Comparison of ENCODE assay signal across 9 cellular contexts in the genomic region with DNA sequence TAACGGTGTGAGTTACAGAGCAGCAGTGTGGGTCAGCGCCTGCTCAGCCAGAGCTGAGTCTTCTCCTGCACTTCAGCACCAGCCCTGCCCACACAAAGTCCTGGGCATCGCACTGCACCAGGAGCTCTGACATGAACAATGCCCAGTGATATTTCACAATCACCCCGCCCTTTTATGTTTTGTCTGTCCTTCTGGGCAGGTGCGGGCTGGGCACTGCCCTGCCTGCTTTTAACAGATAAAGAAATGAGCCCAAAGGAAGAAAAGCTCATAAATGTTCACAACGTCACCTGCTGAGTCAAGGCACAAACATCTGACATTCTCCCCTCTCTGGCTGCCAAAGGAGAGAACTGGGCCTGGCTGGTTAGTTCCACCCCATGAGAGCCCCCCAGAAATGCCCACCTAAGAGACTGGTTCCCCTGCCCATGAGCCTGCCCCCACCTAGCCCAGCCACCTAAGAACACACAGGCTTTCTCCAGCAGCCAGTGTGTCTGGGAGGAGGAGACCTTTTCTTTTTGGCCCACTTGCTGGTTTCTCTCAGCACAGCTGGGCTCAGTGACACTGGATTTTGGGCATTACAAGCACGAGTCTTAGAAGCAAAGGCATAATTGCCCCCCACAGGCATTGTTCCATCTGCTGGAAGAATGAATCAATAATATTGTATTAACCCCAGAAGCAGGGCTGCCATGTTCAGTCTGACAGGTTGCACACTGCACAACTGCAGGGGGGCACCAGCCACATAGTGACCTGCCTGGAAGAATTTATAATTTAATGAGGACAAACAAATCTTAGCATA. TPM values are rescaled to one million over a fixed set of nuclear protein-coding genes. Genes with fewer than 3 reads are reported as not detected.
A peak's percentile ranks its signal among the peaks of the same experiment; 100 is the strongest.
DNase-seq lines count a peak whose midpoint lies in the region; ATAC-seq and TF ChIP-seq lines count a peak whose summit lies in the region.
"Had no signal": no experiment of that assay in that cellular context is flagged by ENCODE, and none has a peak within 500 bp of the region (broad histone marks: within the 10 kb centered on the region; RNA-seq: fewer than 3 reads in every experiment).

No MANE protein-coding gene starts in this region.

- H3K4me3 ChIP-seq in HEK293 (ENCODE audit: low read depth, low read length) (no peak overlapping the region), skeletal muscle satellite cell (ENCODE audit: low read length) (peak overlapping the region; percentile 25)

- no peaks in the 10 kb centered on the region for H3K36me3 ChIP-seq in HEK293 (ENCODE audit: control insufficient read depth in 2 of 2, insufficient read depth in 1 of 2, low read length in 2 of 2)
- H3K36me3 ChIP-seq in skeletal muscle satellite cell (ENCODE audit: insufficient read depth, low read length), result no peaks in the 10 kb centered on the region

- ATAC-seq in foreskin keratinocyte (peak; percentile 28), HG03039 (IDR thresholded peaks at IDR 0.05; ENCODE audit: unreplicated experiment) (no peak), omental fat pad (ENCODE audit: low FRiP score) (no peak), GM21723 (IDR thresholded peaks at IDR 0.05; ENCODE audit: unreplicated experiment) (no peak)

- H3K9me3 ChIP-seq in HEK293 (ENCODE audit: control insufficient read depth, insufficient read depth, low read depth, low read length) (no peaks in the 10 kb centered on the region), skeletal muscle satellite cell (replicated peaks; ENCODE audit: low read length) (no peaks in the 10 kb centered on the region)

- H3K27ac ChIP-seq in HEK293 (ENCODE audit: extremely low read depth, low read depth, low read length) (no peak overlapping the region; the same call in 1 of the 2 replicates), foreskin keratinocyte (peak overlapping the region; percentile 94)

- peak overlapping the region; percentile 69 for H3K9ac ChIP-seq in skeletal muscle satellite cell (ENCODE audit: low read depth, low read length)

- no peaks in the 10 kb centered on the region for H3K27me3 ChIP-seq in foreskin keratinocyte
- H3K27me3 ChIP-seq in skeletal muscle satellite cell (ENCODE audit: control insufficient read depth, insufficient read depth, low read length), result no peaks in the 10 kb centered on the region

- DNase-seq in T1000 (lab: John Stamatoyannopoulos, UW), result peak; percentile 27
- peak in 1 of 2 donors; percentile 87 for DNase-seq in foreskin keratinocyte
- no peak for DNase-seq in hepatic stellate cell (ENCODE audit: low spot score)
- DNase-seq in omental fat pad (ENCODE audit: low spot score), result no peak
- DNase-seq: SW 1271 had no signal

- POLR2A ChIA-PET in HEK293 (lab: Yijun Ruan, JAX), result interaction anchor here (0.7 to 1.8 kb wide), 2 partner anchors 8 to 101 kb away, joined by 3 to 6 read pairs; no protein-coding TSS in a partner anchor

- peaks cover 25% of the 10 kb centered on the region for H3K4me1 ChIP-seq in HEK293 (ENCODE audit: control insufficient read depth, insufficient read depth, low read length)
- peaks cover 35% of the 10 kb centered on the region for H3K4me1 ChIP-seq in foreskin keratinocyte
- H3K4me1 ChIP-seq in skeletal muscle satellite cell (ENCODE audit: control insufficient read depth, insufficient read depth, low read length), result peaks cover 54% of the 10 kb centered on the region

- TF ChIP-seq CTCF in HEK293 (tag by site-specific recombination; IDR thresholded peaks at IDR 0.05), result no peak
- no peak for TF ChIP-seq CTCF in foreskin keratinocyte (conservative IDR thresholded peaks at IDR 0.05)
- no peak for TF ChIP-seq CTCF in omental fat pad (IDR thresholded peaks at IDR 0.05)

- CTCF ChIA-PET in HEK293 (lab: Yijun Ruan, JAX), result interaction anchor here (1.6 kb wide), 1 partner anchor 76 kb away, joined by 5 read pairs; no protein-coding TSS in a partner anchor

- peak overlapping the region; percentile 72 for H3K4me2 ChIP-seq in skeletal muscle satellite cell (ENCODE audit: low read length)

TF ChIP-seq in HEK293, 187 proteins besides CTCF, POLR2A, EP300 and RAD21 (continues in another document):
- TF ChIP-seq REPIN1 (tag by site-specific recombination; IDR thresholded peaks at IDR 0.05; ENCODE audit: low read depth) (no peak), ZNF658 (tag by site-specific recombination; IDR thresholded peaks at IDR 0.05) (no peak), ZNF121 (tag by site-specific recombination; IDR thresholded peaks at IDR 0.05) (no peak), KLF17 (tag by site-specific recombination; IDR thresholded peaks at IDR 0.05) (0 out of 2 replicates have a peak, but pooled peaks have one; percentile 40), ZNF423 (tag by site-specific recombination; IDR thresholded peaks at IDR 0.05) (no peak), ZNF266 (tag by site-specific recombination; IDR thresholded peaks at IDR 0.05; ENCODE audit: low read depth) (no peak), ZNF571 (tag by site-specific recombination; IDR thresholded peaks at IDR 0.05) (no peak), ZNF366 (tag by site-specific recombination; conservative IDR thresholded peaks at IDR 0.05) (peak; percentile 28), ZNF654 (tag by site-specific recombination; IDR thresholded peaks at IDR 0.05; ENCODE audit: low read depth) (no peak), ZNF830 (tag by site-specific recombination; IDR thresholded peaks at IDR 0.05; ENCODE audit: low read depth) (no peak), ZNF558 (tag by site-specific recombination; IDR thresholded peaks at IDR 0.05) (no peak), KLF1 (tag by site-specific recombination; IDR thresholded peaks at IDR 0.05) (peak; percentile 60; the same call in 1 of the 2 replicates), ZEB2 (tag by site-specific recombination; IDR thresholded peaks at IDR 0.05) (no peak), ZNF707 (tag by site-specific recombination; IDR thresholded peaks at IDR 0.05) (no peak), ZBTB6 (tag by site-specific recombination; IDR thresholded peaks at IDR 0.05) (no peak), KLF10 (tag by site-specific recombination; IDR thresholded peaks at IDR 0.05) (no peak), ZSCAN16 (tag by site-specific recombination; IDR thresholded peaks at IDR 0.05) (no peak), KLF9 (tag by site-specific recombination; IDR thresholded peaks at IDR 0.05; ENCODE audit: low read depth) (no peak), ZNF10 (tag by site-specific recombination; IDR thresholded peaks at IDR 0.05) (peak; percentile 86), GLIS1 (tag by site-specific recombination; IDR thresholded peaks at IDR 0.05) (peak; percentile 51), ZNF785 (tag by site-specific recombination; IDR thresholded peaks at IDR 0.05) (no peak), HIC1 (tag by site-specific recombination; IDR thresholded peaks at IDR 0.05) (peak; percentile 53; the same call in 1 of the 2 replicates), ZNF140 (tag by site-specific recombination; IDR thresholded peaks at IDR 0.05) (no peak)
- TF ChIP-seq, protein P1, sequence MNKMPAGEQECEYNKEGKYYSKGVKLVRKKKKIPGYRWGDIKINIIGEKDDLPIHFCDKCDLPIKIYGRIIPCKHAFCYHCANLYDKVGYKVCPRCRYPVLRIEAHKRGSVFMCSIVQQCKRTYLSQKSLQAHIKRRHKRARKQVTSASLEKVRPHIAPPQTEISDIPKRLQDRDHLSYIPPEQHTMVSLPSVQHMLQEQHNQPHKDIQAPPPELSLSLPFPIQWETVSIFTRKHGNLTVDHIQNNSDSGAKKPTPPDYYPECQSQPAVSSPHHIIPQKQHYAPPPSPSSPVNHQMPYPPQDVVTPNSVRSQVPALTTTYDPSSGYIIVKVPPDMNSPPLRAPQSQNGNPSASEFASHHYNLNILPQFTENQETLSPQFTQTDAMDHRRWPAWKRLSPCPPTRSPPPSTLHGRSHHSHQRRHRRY (tag by site-specific recombination; IDR thresholded peaks at IDR 0.05), result no peak

RNA-seq across cellular contexts. Expression of gene CALML3, which starts 22.3 kb away (rescaled TPM):
- total RNA-seq in foreskin keratinocyte (2.7 and 4.7 TPM in 2 replicates), omental fat pad (not detected)
- 4.5 and 8.0 TPM in 2 replicates for polyA plus RNA-seq in foreskin keratinocyte
- total RNA-seq in skeletal muscle satellite cell (2012; rRNA removed), result not detected in 2 replicates

RNA-seq across cellular contexts. Expression of gene CALML5, which starts 47.7 kb away (rescaled TPM):
- total RNA-seq in foreskin keratinocyte, result 2.4 and 65.7 TPM in 2 replicates
- polyA plus RNA-seq in foreskin keratinocyte, result 2.1 and 104 TPM in 2 replicates
- not detected in 2 replicates for total RNA-seq in skeletal muscle satellite cell (2012; rRNA removed)
- not detected for total RNA-seq in omental fat pad
